1 cellular context compared by ENCODE assay signal in the genomic region with DNA sequence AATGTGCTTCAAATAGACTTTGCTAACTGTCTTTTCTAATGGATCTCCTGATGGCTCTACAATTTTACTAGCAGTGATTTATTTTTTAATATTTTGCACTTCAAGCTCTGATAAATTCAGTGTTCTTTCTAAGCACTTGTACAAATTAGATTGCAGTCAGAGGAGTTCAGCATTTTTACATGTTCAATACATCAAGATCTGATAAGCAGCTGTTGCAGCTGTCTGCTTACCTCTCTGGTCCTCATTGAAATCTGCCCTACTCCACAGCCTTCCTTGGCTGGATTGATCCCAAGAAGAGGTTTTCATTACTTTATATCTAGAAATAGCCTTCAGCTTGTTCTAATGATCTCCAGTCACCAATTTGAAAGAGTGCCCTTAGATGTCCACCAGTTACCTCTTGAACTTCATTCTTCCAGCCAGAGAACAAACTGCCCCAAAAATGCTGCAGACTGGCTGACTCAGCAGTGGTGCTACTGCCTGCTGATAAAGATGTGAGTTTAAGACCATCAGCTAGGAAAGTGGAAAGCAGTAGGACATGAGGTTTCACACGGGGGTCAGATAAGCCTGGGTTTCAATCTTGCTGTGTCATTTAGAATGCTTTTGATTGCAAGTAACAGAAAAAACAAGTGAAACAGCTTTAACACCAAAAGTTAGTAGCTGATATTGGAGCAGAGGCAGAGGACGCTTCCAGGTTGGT.
TF ChIP-seq lines count a peak whose summit lies in the region.

No MANE protein-coding gene starts in this region.

TF ChIP-seq in K562, 482 proteins besides CTCF, POLR2A, EP300 and RAD21 (continued from another document):
- TF ChIP-seq, protein P1, sequence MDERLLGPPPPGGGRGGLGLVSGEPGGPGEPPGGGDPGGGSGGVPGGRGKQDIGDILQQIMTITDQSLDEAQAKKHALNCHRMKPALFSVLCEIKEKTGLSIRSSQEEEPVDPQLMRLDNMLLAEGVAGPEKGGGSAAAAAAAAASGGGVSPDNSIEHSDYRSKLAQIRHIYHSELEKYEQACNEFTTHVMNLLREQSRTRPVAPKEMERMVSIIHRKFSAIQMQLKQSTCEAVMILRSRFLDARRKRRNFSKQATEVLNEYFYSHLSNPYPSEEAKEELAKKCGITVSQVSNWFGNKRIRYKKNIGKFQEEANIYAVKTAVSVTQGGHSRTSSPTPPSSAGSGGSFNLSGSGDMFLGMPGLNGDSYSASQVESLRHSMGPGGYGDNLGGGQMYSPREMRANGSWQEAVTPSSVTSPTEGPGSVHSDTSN (CRISPR knock-in tag; IDR thresholded peaks at IDR 0.05; ENCODE audit: low read depth) = no peak
- TF ChIP-seq, protein P1 (tag; conservative IDR thresholded peaks at IDR 0.05; ENCODE audit: low read depth) = 0 out of 2 replicates have a peak, but pooled peaks have one; percentile 4
- TF ChIP-seq ZNF12 (CRISPR knock-in tag; IDR thresholded peaks at IDR 0.05) (no peak), CBFA2T2 (conservative IDR thresholded peaks at IDR 0.05) (peak; percentile 52), MAFF (IDR thresholded peaks at IDR 0.05; ENCODE audit: low read length) (peak; percentile 79; the same call in 1 of the 2 replicates), ARID1B (IDR thresholded peaks at IDR 0.05) (peak; percentile 61), DNMT1 (IDR thresholded peaks at IDR 0.05) (no peak), ZKSCAN1 (IDR thresholded peaks at IDR 0.05; ENCODE audit: low read depth, low read length) (no peak), SMARCA4 (IDR thresholded peaks at IDR 0.05) (0 out of 2 replicates have a peak, but pooled peaks have one; percentile 20), JUND (IDR thresholded peaks at IDR 0.05; ENCODE audit: borderline replicate concordance, low read depth, low read length) (no peak), JUND (tag; IDR thresholded peaks at IDR 0.05; ENCODE audit: borderline replicate concordance, low read depth, low read length) (peak; percentile 58; the same call in 2 of the 3 replicates), TEAD1 (CRISPR knock-in tag; IDR thresholded peaks at IDR 0.05) (0 out of 4 replicates have a peak, but pooled peaks of 1 of the 2 experiments have one; percentile 5), ZNF766 (CRISPR knock-in tag; conservative IDR thresholded peaks at IDR 0.05) (peak; percentile 85), NCOR1 (IDR thresholded peaks at IDR 0.05) (peak; percentile 13; the same call in 1 of the 2 replicates), FOXJ3 (CRISPR knock-in tag; IDR thresholded peaks at IDR 0.05) (no peak), SNIP1 (IDR thresholded peaks at IDR 0.05; ENCODE audit: low read depth) (no peak), ZBTB7A (IDR thresholded peaks at IDR 0.05; ENCODE audit: borderline replicate concordance, control insufficient read depth, low read depth, low read length) (no peak), BACH1 (tag; IDR thresholded peaks at IDR 0.05) (peak; percentile 55; the same call in 1 of the 2 replicates), CBFA2T3 (IDR thresholded peaks at IDR 0.05) (peak; percentile 73), ATF7 (IDR thresholded peaks at IDR 0.05) (no peak), RCOR1 (IDR thresholded peaks at IDR 0.05; ENCODE audit: borderline replicate concordance in 1 of 2, low read depth in 2 of 2, low read length in 2 of 2) (peak in 1 of 2 experiments; percentile 81; a peak in 2 of 4 replicates), DMBX1 (CRISPR knock-in tag; IDR thresholded peaks at IDR 0.05; ENCODE audit: borderline replicate concordance) (no peak), ZNF316 (IDR thresholded peaks at IDR 0.05) (peak; percentile 93), NFIX (CRISPR knock-in tag; IDR thresholded peaks at IDR 0.05; ENCODE audit: low read depth) (no peak), MAFG (tag; conservative IDR thresholded peaks at IDR 0.05) (peak; percentile 95), TAL1 (IDR thresholded peaks at IDR 0.05) (peak; percentile 34; the same call in 1 of the 2 replicates), C11orf30 (IDR thresholded peaks at IDR 0.05; ENCODE audit: low read depth) (peak; percentile 92), GABPA (tag; conservative IDR thresholded peaks at IDR 0.05; ENCODE audit: low read depth) (no peak), NFE2 (IDR thresholded peaks at IDR 0.05; ENCODE audit: low read depth) (peak; percentile 77), DPF2 (IDR thresholded peaks at IDR 0.05) (peak; percentile 35; the same call in 1 of the 2 replicates), TEAD4 (IDR thresholded peaks at IDR 0.05; ENCODE audit: low read length) (0 out of 2 replicates have a peak, but pooled peaks have one; percentile 20), TEAD4 (CRISPR knock-in tag; IDR thresholded peaks at IDR 0.05; ENCODE audit: borderline replicate concordance) (no peak), BDP1 (IDR thresholded peaks at IDR 0.05; ENCODE audit: insufficient read depth, insufficient read length) (no peak), MAFK (IDR thresholded peaks at IDR 0.05; ENCODE audit: low read length) (peak; percentile 76)
- TF ChIP-seq, protein P2, sequence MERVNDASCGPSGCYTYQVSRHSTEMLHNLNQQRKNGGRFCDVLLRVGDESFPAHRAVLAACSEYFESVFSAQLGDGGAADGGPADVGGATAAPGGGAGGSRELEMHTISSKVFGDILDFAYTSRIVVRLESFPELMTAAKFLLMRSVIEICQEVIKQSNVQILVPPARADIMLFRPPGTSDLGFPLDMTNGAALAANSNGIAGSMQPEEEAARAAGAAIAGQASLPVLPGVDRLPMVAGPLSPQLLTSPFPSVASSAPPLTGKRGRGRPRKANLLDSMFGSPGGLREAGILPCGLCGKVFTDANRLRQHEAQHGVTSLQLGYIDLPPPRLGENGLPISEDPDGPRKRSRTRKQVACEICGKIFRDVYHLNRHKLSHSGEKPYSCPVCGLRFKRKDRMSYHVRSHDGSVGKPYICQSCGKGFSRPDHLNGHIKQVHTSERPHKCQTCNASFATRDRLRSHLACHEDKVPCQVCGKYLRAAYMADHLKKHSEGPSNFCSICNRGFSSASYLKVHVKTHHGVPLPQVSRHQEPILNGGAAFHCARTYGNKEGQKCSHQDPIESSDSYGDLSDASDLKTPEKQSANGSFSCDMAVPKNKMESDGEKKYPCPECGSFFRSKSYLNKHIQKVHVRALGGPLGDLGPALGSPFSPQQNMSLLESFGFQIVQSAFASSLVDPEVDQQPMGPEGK (CRISPR knock-in tag; IDR thresholded peaks at IDR 0.05; ENCODE audit: borderline replicate concordance) = no peak
- TF ChIP-seq, protein P3, sequence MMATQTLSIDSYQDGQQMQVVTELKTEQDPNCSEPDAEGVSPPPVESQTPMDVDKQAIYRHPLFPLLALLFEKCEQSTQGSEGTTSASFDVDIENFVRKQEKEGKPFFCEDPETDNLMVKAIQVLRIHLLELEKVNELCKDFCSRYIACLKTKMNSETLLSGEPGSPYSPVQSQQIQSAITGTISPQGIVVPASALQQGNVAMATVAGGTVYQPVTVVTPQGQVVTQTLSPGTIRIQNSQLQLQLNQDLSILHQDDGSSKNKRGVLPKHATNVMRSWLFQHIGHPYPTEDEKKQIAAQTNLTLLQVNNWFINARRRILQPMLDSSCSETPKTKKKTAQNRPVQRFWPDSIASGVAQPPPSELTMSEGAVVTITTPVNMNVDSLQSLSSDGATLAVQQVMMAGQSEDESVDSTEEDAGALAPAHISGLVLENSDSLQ (IDR thresholded peaks at IDR 0.05) = no peak
- TF ChIP-seq, protein P4, sequence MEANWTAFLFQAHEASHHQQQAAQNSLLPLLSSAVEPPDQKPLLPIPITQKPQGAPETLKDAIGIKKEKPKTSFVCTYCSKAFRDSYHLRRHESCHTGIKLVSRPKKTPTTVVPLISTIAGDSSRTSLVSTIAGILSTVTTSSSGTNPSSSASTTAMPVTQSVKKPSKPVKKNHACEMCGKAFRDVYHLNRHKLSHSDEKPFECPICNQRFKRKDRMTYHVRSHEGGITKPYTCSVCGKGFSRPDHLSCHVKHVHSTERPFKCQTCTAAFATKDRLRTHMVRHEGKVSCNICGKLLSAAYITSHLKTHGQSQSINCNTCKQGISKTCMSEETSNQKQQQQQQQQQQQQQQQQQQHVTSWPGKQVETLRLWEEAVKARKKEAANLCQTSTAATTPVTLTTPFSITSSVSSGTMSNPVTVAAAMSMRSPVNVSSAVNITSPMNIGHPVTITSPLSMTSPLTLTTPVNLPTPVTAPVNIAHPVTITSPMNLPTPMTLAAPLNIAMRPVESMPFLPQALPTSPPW (CRISPR knock-in tag; IDR thresholded peaks at IDR 0.05) = peak; percentile 19; the same call in 1 of the 2 replicates
- TF ChIP-seq, protein P5, sequence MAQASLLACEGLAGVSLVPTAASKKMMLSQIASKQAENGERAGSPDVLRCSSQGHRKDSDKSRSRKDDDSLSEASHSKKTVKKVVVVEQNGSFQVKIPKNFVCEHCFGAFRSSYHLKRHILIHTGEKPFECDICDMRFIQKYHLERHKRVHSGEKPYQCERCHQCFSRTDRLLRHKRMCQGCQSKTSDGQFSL (CRISPR knock-in tag; IDR thresholded peaks at IDR 0.05) = no peak
- TF ChIP-seq, protein P5 (tag; IDR thresholded peaks at IDR 0.05) = no peak
- TF ChIP-seq, protein P6, sequence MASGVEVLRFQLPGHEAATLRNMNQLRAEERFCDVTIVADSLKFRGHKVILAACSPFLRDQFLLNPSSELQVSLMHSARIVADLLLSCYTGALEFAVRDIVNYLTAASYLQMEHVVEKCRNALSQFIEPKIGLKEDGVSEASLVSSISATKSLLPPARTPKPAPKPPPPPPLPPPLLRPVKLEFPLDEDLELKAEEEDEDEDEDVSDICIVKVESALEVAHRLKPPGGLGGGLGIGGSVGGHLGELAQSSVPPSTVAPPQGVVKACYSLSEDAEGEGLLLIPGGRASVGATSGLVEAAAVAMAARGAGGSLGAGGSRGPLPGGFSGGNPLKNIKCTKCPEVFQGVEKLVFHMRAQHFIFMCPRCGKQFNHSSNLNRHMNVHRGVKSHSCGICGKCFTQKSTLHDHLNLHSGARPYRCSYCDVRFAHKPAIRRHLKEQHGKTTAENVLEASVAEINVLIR (CRISPR knock-in tag; IDR thresholded peaks at IDR 0.05) = no peak
